Comparison of ENCODE assay signal across 7 cellular contexts in genomic region chr10:53029872-53030849, GRCh38.
DNase-seq lines count a peak whose midpoint lies in the region; ATAC-seq and TF ChIP-seq lines count a peak whose summit lies in the region.
"Not testable (repeated sequence)": the region's sequence is repeated elsewhere in the genome, so short reads cannot be mapped to it uniquely, and the experiment has no call there.

No MANE protein-coding gene starts in this region.

- not testable (repeated sequence) for H3K79me2 ChIP-seq in MM.1S (ENCODE audit: low read length)

- not testable (repeated sequence) for H3K27me3 Mint-ChIP-seq in WTC11 (ENCODE audit: low read depth)

- ATAC-seq in GM18499 (IDR thresholded peaks at IDR 0.05; ENCODE audit: insufficient read depth, unreplicated experiment) (peak; percentile 47), GM21526 (IDR thresholded peaks at IDR 0.05; ENCODE audit: low FRiP score, unreplicated experiment) (peak; percentile 58), HG03103 (IDR thresholded peaks at IDR 0.05; ENCODE audit: low read depth, unreplicated experiment) (peak; percentile 58), mucosa of descending colon (peak; percentile 48)
- not testable (repeated sequence) for ATAC-seq in WTC11

- H3K9me3 ChIP-seq in MM.1S (replicated peaks; ENCODE audit: insufficient read depth, low read length); mucosa of descending colon: not testable (repeated sequence)

- not testable (repeated sequence) for H3F3A ChIP-seq in MM.1S (ENCODE audit: insufficient read depth, low read length)

- H2AFZ ChIP-seq in MM.1S (ENCODE audit: low read length) = not testable (repeated sequence)

- intact Hi-C loops in mucosa of descending colon (cut with DNase I, micrococcal nuclease) = not testable (repeated sequence)

- POLR2A ChIA-PET in WTC11 (lab: Charles Lee) = not testable (repeated sequence)

- not testable (repeated sequence) for H3K27ac ChIP-seq in MM.1S (ENCODE audit: low read length)

- not testable (repeated sequence) for H3K36me3 Mint-ChIP-seq in WTC11

- peaks cover 37% of the 10 kb centered on the region for H3K4me1 Mint-ChIP-seq in WTC11

- H3K4me3 Mint-ChIP-seq in WTC11 = not testable (repeated sequence)

- DNase-seq in MM.1S (peak; percentile 12), fibroblast of the aortic adventitia (ENCODE audit: low read depth) (peak; percentile 28), mucosa of descending colon (peak in 1 of 3 donors; percentile 24)
- DNase-seq in WTC11 (ENCODE audit: low spot score) = not testable (repeated sequence)

- H3K9me3 Mint-ChIP-seq in WTC11 = not testable (repeated sequence)

- H3K27ac Mint-ChIP-seq in WTC11 = peak overlapping the region; percentile 92

- H3K9me2 ChIP-seq in MM.1S (replicated peaks; ENCODE audit: insufficient read depth, low read length) = not testable (repeated sequence)

- H3K4me1 ChIP-seq in MM.1S (ENCODE audit: low read length); mucosa of descending colon (ENCODE audit: low read depth): not testable (repeated sequence)

- CTCF ChIA-PET in WTC11 (lab: Charles Lee) = not testable (repeated sequence)

- not testable (repeated sequence) for TF ChIP-seq CTCF in MM.1S (IDR thresholded peaks at IDR 0.05; ENCODE audit: low read length); WTC11 (IDR thresholded peaks at IDR 0.05); fibroblast of the aortic adventitia (IDR thresholded peaks at IDR 0.05; ENCODE audit: insufficient read depth, low read length); mucosa of descending colon (IDR thresholded peaks at IDR 0.05)

- not testable (repeated sequence) for H3K4me3 ChIP-seq in MM.1S (ENCODE audit: low read length); fibroblast of the aortic adventitia (ENCODE audit: low read depth, low read length); mucosa of descending colon

- H3K9ac ChIP-seq in MM.1S (ENCODE audit: low read length) = not testable (repeated sequence)

- H3K36me3 ChIP-seq in MM.1S (replicated peaks; ENCODE audit: insufficient read depth, low read length); mucosa of descending colon (ENCODE audit: low read depth): not testable (repeated sequence)

- not testable (repeated sequence) for H4K20me1 ChIP-seq in MM.1S (ENCODE audit: insufficient read depth, low read length)

- H3K4me2 ChIP-seq in MM.1S (ENCODE audit: low read depth, low read length) = not testable (repeated sequence)

- not testable (repeated sequence) for H3K27me3 ChIP-seq in MM.1S (replicated peaks; ENCODE audit: insufficient read depth, low read length)
